Comparison of ENCODE assay signal across 1 cellular context in the genomic region with DNA sequence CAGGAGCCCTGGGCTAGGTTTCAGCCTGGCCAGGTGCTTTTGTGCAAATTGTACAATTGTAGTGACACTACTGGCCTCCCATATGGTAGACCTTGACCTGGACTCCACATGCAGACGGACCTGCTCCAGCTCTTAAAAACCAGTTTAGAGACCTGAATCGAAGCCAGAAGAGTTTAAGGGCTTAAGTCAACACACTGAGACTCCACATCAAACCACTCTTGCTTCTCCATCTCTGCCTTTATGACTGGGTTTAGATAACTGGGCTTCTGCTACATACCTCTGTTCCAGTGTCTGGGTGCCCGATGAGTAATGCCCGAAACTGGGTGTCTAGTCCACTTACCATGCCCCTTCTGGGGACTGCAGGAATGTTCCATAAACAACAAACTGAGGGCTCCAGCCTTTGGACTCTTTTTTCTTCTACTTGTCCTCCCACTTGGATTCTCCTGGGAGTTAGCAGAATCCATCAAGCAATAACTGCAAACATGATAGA.
TF ChIP-seq lines count a peak whose summit lies in the region.

No MANE protein-coding gene starts in this region.

TF ChIP-seq in GM12878, 131 proteins besides CTCF, POLR2A, EP300 and RAD21 (continued from another document):
- TF ChIP-seq E2F8 (IDR thresholded peaks at IDR 0.05; ENCODE audit: low read depth, partially characterized antibody) (no peak), YY1 (IDR thresholded peaks at IDR 0.05; ENCODE audit: low read depth, low read length) (no peak), FOS (IDR thresholded peaks at IDR 0.05; ENCODE audit: borderline replicate concordance, extremely low read depth, insufficient read length) (no peak), HDGF (IDR thresholded peaks at IDR 0.05) (no peak), USF2 (IDR thresholded peaks at IDR 0.05; ENCODE audit: borderline replicate concordance, low read depth, low read length) (no peak), PBX3 (IDR thresholded peaks at IDR 0.05; ENCODE audit: insufficient replicate concordance, low read depth, low read length) (no peak)
